In genomic region chr15:51375966-51376640, GRCh38 we compare ENCODE assay signal across 16 cellular contexts. TPM values are rescaled to one million over a fixed set of nuclear protein-coding genes. Genes with fewer than 3 reads are reported as not detected.
DNase-seq lines count a peak whose midpoint lies in the region; ATAC-seq and TF ChIP-seq lines count a peak whose summit lies in the region.
"Had no signal": no experiment of that assay in that cellular context is flagged by ENCODE, and none has a peak within 500 bp of the region (broad histone marks: within the 10 kb centered on the region; RNA-seq: fewer than 3 reads in every experiment).

No MANE protein-coding gene starts in this region.

- H3K4me3 Mint-ChIP-seq in HFFc6, result no peak overlapping the region
- H3K4me3 Mint-ChIP-seq: T-helper 17 cell had no signal

- H3K27ac Mint-ChIP-seq in HFFc6, result no peak overlapping the region
- H3K27ac Mint-ChIP-seq: T-helper 17 cell had no signal

- peaks cover 14% of the 10 kb centered on the region for H3K4me1 Mint-ChIP-seq in HFFc6 (ENCODE audit: low read depth)

- H3K36me3 Mint-ChIP-seq in HFFc6 (ENCODE audit: low read depth), result no peaks in the 10 kb centered on the region

- H3K27ac ChIP-seq in RWPE2 (ENCODE audit: poor library complexity, severe bottlenecking) (no peak overlapping the region), smooth muscle cell (ENCODE audit: low read depth) (peak overlapping the region; percentile 81)
- H3K27ac ChIP-seq: esophagus squamous epithelium, left lung, ovary, tibial artery had no signal

- TF ChIP-seq CTCF in HFFc6 (IDR thresholded peaks at IDR 0.05) (no peak), RWPE2 (IDR thresholded peaks at IDR 0.05; ENCODE audit: poor library complexity, severe bottlenecking) (no peak), smooth muscle cell (IDR thresholded peaks at IDR 0.05; ENCODE audit: borderline replicate concordance, insufficient read depth, poor library complexity, severe bottlenecking) (no peak)

- H3K27me3 Mint-ChIP-seq in HFFc6 (ENCODE audit: insufficient read depth), result peaks cover 15% of the 10 kb centered on the region

- H2AFZ ChIP-seq in smooth muscle cell (ENCODE audit: low read depth), result no peak overlapping the region

- no peaks in the 10 kb centered on the region for H4K20me1 ChIP-seq in smooth muscle cell (ENCODE audit: low read depth)

- peak overlapping the region; percentile 72 for H3K9ac ChIP-seq in smooth muscle cell (ENCODE audit: low read depth)

- H3K9me3 ChIP-seq in RWPE2 (ENCODE audit: severe bottlenecking) (no peaks in the 10 kb centered on the region), smooth muscle cell (replicated peaks; ENCODE audit: low read depth) (no peaks in the 10 kb centered on the region)
- H3K9me3 ChIP-seq: esophagus squamous epithelium, left lung, ovary, tibial artery had no signal

- ATAC-seq in RWPE2 (ENCODE audit: low read depth), result peak; percentile 85
- no peak for ATAC-seq in GM19324 (IDR thresholded peaks at IDR 0.05; ENCODE audit: low FRiP score, unreplicated experiment)
- ATAC-seq: left lung, T-helper 17 cell had no signal

- H3K27me3 ChIP-seq in RWPE2 (ENCODE audit: insufficient read depth, poor library complexity, severe bottlenecking) (no peaks in the 10 kb centered on the region), smooth muscle cell (ENCODE audit: low read depth) (no peaks in the 10 kb centered on the region)
- H3K27me3 ChIP-seq: esophagus squamous epithelium, left lung, ovary, tibial artery had no signal

- H3K36me3 ChIP-seq in RWPE2 (ENCODE audit: low read depth) (no peaks in the 10 kb centered on the region), smooth muscle cell (ENCODE audit: low read depth) (no peaks in the 10 kb centered on the region)
- H3K36me3 ChIP-seq: esophagus squamous epithelium, left lung, ovary, tibial artery had no signal

- H3F3A ChIP-seq in smooth muscle cell (ENCODE audit: low read depth), result no peaks in the 10 kb centered on the region

- WGBS in smooth muscle cell (ENCODE audit: low lambda C conversion rate), result 79% methylated on average over 3 of the region's 3 CpGs

- H3K79me2 ChIP-seq in smooth muscle cell (ENCODE audit: low read depth), result no peaks in the 10 kb centered on the region

- H3K4me3 ChIP-seq in RWPE2 (ENCODE audit: severe bottlenecking) (no peak overlapping the region), smooth muscle cell (no peak overlapping the region)
- H3K4me3 ChIP-seq: esophagus squamous epithelium, left lung, ovary, tibial artery had no signal

- H3K9me3 Mint-ChIP-seq in HFFc6, result no peaks in the 10 kb centered on the region

- peak overlapping the region; percentile 42 for H3K4me2 ChIP-seq in smooth muscle cell

- H3K4me1 ChIP-seq in RWPE2 (ENCODE audit: insufficient read depth, poor library complexity, severe bottlenecking) (no peaks in the 10 kb centered on the region), smooth muscle cell (ENCODE audit: low read depth) (no peaks in the 10 kb centered on the region)

- DNase-seq in HFFc6 (peak; percentile 59), RWPE2 (ENCODE audit: low spot score) (no peak), fibroblast of gingiva (ENCODE audit: low read depth) (peak; percentile 35), smooth muscle cell (lab: John Stamatoyannopoulos, UW; ENCODE audit: unreplicated experiment) (no peak), SHP77 treated with DMSO at 0.1 percent for 48 hours (lab: John Stamatoyannopoulos, UW) (no peak)
- DNase-seq in stimulated activated CD4-positive, alpha-beta T cell treated with anti-CD3 and anti-CD28 coated beads, Interleukin-12 subunit alpha, Interleukin-12 subunit beta, amount 100 ng/mL, for 4 hours, result no peak
- DNase-seq: activated CD4-positive, CD25-positive, alpha-beta regulatory T cell; esophagus squamous epithelium; left lung; NCI-H2107; ovary; stimulated activated CD4-positive, alpha-beta T cell treated with anti-CD3 and anti-CD28 coated beads, Interleukin-4, amount 100 ng/mL, for 24 hours; T-helper 17 cell; tibial artery had no signal

RNA-seq across cellular contexts. Expression of gene GLDN, which starts 34.6 kb away (rescaled TPM):
- total RNA-seq in HFFc6 (2021; fragmentation: NEBNext Ultra II Directional; extraction: Animal tissue kit (Norgen Biotek cat#: 25700)), result not detected
- 0.81 and 1.4 TPM in 2 replicates for total RNA-seq in smooth muscle cell
- polyA plus RNA-seq in smooth muscle cell, result 0.18 and 0.40 TPM in 2 replicates
- total RNA-seq: activated CD8-positive, alpha-beta memory T cell treated with anti-CD3 and anti-CD28 coated beads for 36 hours had no signal

RNA-seq across cellular contexts. Expression of gene CYP19A1, which starts 37.7 kb away (rescaled TPM):
- under 1 TPM in 1 of 6 experiments, not detected in 5; 0.57 TPM for total RNA-seq in HFFc6 (2021; fragmentation: NEBNext Ultra II Directional; extraction: Animal tissue kit (Norgen Biotek cat#: 25700))
- 1.2 TPM in 1 of 2 replicates, not detected in the other for total RNA-seq in smooth muscle cell
- not detected in 2 replicates for polyA plus RNA-seq in smooth muscle cell
- total RNA-seq: activated CD8-positive, alpha-beta memory T cell treated with anti-CD3 and anti-CD28 coated beads for 36 hours had no signal

Comparison
In these comparisons a context has a peak if more than half of its experiments do, and no peak if none do; other contexts are left out.
1. DNase-seq: peak in HFFc6 (single experiment) and fibroblast of gingiva (single experiment); none in RWPE2 (single experiment), smooth muscle cell (single experiment), SHP77 treated with DMSO at 0.1 percent for 48 hours (single experiment) and stimulated activated CD4-positive, alpha-beta T cell treated with anti-CD3 and anti-CD28 coated beads, Interleukin-12 subunit alpha, Interleukin-12 subunit beta, amount 100 ng/mL, for 4 hours (single experiment).